Comparison of ENCODE assay signal across 8 cellular contexts in the genomic region with DNA sequence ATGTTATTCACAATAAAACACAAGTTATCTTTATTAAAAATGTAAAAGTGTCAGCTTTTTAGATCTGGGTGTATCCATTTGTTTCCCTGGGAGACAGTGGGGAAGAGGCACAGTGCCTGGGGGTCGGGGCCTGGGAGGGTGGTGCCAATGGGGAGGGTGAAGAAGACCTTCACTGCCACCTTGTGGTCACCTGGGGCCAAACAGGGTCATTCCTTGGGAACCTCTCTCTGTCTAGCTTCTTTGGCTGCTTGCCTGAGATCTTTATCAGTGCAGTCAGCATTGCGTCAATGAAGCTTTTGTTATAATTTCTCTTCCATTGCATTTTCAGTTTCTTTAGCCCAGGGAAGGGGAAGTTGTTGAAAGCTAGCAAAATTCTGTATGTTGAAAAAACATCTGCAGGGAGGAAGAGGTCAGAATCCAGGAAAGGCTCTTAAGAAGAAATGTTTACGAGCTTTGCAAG. TPM values are rescaled to one million over a fixed set of nuclear protein-coding genes. Genes with fewer than 3 reads are reported as not detected.
DNase-seq lines count a peak whose midpoint lies in the region; ATAC-seq, FAIRE-seq and TF ChIP-seq lines count a peak whose summit lies in the region.

No MANE protein-coding gene starts in this region.

- FAIRE-seq in pancreas (lab: Jason Lieb, UNC), result no peak

- H3K9me3 ChIP-seq in pancreas (no peaks in the 10 kb centered on the region), sigmoid colon (no peaks in the 10 kb centered on the region)

- TF ChIP-seq POLR2A in sigmoid colon (IDR thresholded peaks at IDR 0.05), result no peak

- H3K4me1 ChIP-seq in foreskin keratinocyte (no peaks in the 10 kb centered on the region), pancreas (peaks cover 0 to 6% (median 4%) of the 10 kb centered on the region in 3 donors), sigmoid colon (no peaks in the 10 kb centered on the region)

- no peak for TF ChIP-seq EP300 in sigmoid colon (IDR thresholded peaks at IDR 0.05)

- DNase-seq in Calu3 (peak; percentile 85), NCI-H748 (lab: John Stamatoyannopoulos, UW; ENCODE audit: unreplicated experiment) (peak; percentile 82), foreskin keratinocyte (peak; percentile 30 to 68), pancreas (peak in 5 of 6 donors; percentile 34 to 51 (median 50)), sigmoid colon (no peak)
- peak; percentile 4 for DNase-seq in activated CD8-positive, alpha-beta memory T cell treated with anti-CD3 and anti-CD28 coated beads, Interleukin-2, amount 50 U/mL, for 24 hours (ENCODE audit: extremely low read depth)

- intact Hi-C loops in Calu3 (cut with micrococcal nuclease; ENCODE audit: unreplicated experiment), result loop anchor here (1.0 to 5.0 kb wide), 5 partner anchors 23 to 192 kb away; a partner anchor contains a TSS
- intact Hi-C loops in pancreas (cut with DNase I), result no loop called here
- intact Hi-C loops in sigmoid colon (cut with DNase I), result no loop called here

- WGBS in pancreas, 2 donors, result 15 to 20% methylated on average over 3 of the region's 3 CpGs
- 1 to 8% methylated on average over 3 of the region's 3 CpGs for WGBS in sigmoid colon, 2 donors

- H3K27me3 Mint-ChIP-seq in Calu3 (ENCODE audit: unreplicated experiment), result peaks cover 19% of the 10 kb centered on the region

- BruUV-seq in Calu3 (replicated peaks; lab: Mats Ljungman, UMichigan), result no TSS peak

- H3K9me3 Mint-ChIP-seq in Calu3 (ENCODE audit: low read depth, unreplicated experiment), result no peaks in the 10 kb centered on the region

- peak; percentile 70 for ATAC-seq in GM19438 (IDR thresholded peaks at IDR 0.05; ENCODE audit: low read depth, unreplicated experiment)
- ATAC-seq in HG03521 (IDR thresholded peaks at IDR 0.05; ENCODE audit: unreplicated experiment), result peak; percentile 68
- ATAC-seq in foreskin keratinocyte, result peak; percentile 86
- ATAC-seq in pancreas, result peak; percentile 66 to 92 (median 90)

- H3K4me3 Mint-ChIP-seq in Calu3 (ENCODE audit: low read depth, unreplicated experiment), result no peak overlapping the region

- peak; percentile 90 for TF ChIP-seq CTCF in Calu3 (IDR thresholded peaks at IDR 0.05; ENCODE audit: unreplicated experiment)
- TF ChIP-seq CTCF in foreskin keratinocyte (conservative IDR thresholded peaks at IDR 0.05), result peak; percentile 79
- peak; percentile 12 to 45 (median 32) for TF ChIP-seq CTCF in pancreas (IDR thresholded peaks at IDR 0.05)
- TF ChIP-seq CTCF in sigmoid colon (IDR thresholded peaks at IDR 0.05), result peak in 1 of 4 experiments; percentile 9

- H3K27ac ChIP-seq in foreskin keratinocyte, result no peak overlapping the region
- peak overlapping the region in 1 of 4 donors; percentile 30 for H3K27ac ChIP-seq in pancreas
- H3K27ac ChIP-seq in sigmoid colon, result no peak overlapping the region

- peaks cover 6% of the 10 kb centered on the region for H3K36me3 Mint-ChIP-seq in Calu3 (ENCODE audit: insufficient read depth, unreplicated experiment)

- H3K36me3 ChIP-seq in pancreas, result no peaks in the 10 kb centered on the region
- H3K36me3 ChIP-seq in sigmoid colon, result no peaks in the 10 kb centered on the region

- H3K27ac Mint-ChIP-seq in Calu3 (ENCODE audit: unreplicated experiment), result peak overlapping the region; percentile 42

- H3K27me3 ChIP-seq in foreskin keratinocyte, result peaks cover 4% of the 10 kb centered on the region
- H3K27me3 ChIP-seq in pancreas, result no peaks in the 10 kb centered on the region
- no peaks in the 10 kb centered on the region for H3K27me3 ChIP-seq in sigmoid colon

- H3K4me3 ChIP-seq in pancreas (no peak overlapping the region), sigmoid colon (no peak overlapping the region)

- CTCF ChIA-PET in Calu3 (lab: Charles Lee), result interaction anchor here (0.6 to 2.5 kb wide), 7 partner anchors 12 to 240 kb away, joined by 3 to 28 read pairs (median 4); a partner anchor contains a TSS

- peaks cover 18% of the 10 kb centered on the region for H3K4me1 Mint-ChIP-seq in Calu3 (ENCODE audit: low read depth, unreplicated experiment)

RNA-seq across cellular contexts. Expression of a gene that starts 39.1 kb away (rescaled TPM):
- total RNA-seq in Calu3 (2022) (not detected in 2 replicates), foreskin keratinocyte (not detected in 2 replicates), pancreas (under 1 TPM in 3 of 6 donors, not detected in 3; 0.04 to 0.44 (median 0.06) TPM), sigmoid colon (under 1 TPM in 3 of 4 donors, not detected in 1; under 0.01 to 0.81 (median 0.16) TPM)
- polyA plus RNA-seq in foreskin keratinocyte (not detected in 2 replicates), pancreas (under 1 TPM in 1 of 2 donors, not detected in 1; 0.85 TPM), sigmoid colon (under 1 TPM in 1 of 3 donors, not detected in 2; 0.36 TPM)
